9 cellular contexts compared by ENCODE assay signal in genomic region chr14:21308479-21309237, GRCh38. TPM values are rescaled to one million over a fixed set of nuclear protein-coding genes. Genes with fewer than 3 reads are reported as not detected.
DNase-seq lines count a peak whose midpoint lies in the region; ATAC-seq and TF ChIP-seq lines count a peak whose summit lies in the region.
"Had no signal": no experiment of that assay in that cellular context is flagged by ENCODE, and none has a peak within 500 bp of the region (broad histone marks: within the 10 kb centered on the region; RNA-seq: fewer than 3 reads in every experiment).

No MANE protein-coding gene starts in this region.

- CTCF ChIA-PET in CD8-positive, alpha-beta T cell (lab: Charles Lee): interaction anchor here (0.6 kb wide), 1 partner anchor 64 kb away, joined by 3 read pairs; no protein-coding TSS in a partner anchor
- CTCF ChIA-PET in RWPE1 (lab: Yijun Ruan, JAX): interaction anchor here (0.6 kb wide), 1 partner anchor 401 kb away, joined by 6 read pairs; no protein-coding TSS in a partner anchor

- H3K4me3 ChIP-seq in CD8-positive, alpha-beta T cell (ENCODE audit: low read depth, low read length): peak overlapping the region; percentile 44
- peak overlapping the region; percentile 25 to 43 (median 38) for H3K4me3 ChIP-seq in upper lobe of left lung

- peaks cover 7% of the 10 kb centered on the region for H3K4me1 ChIP-seq in CD8-positive, alpha-beta T cell (ENCODE audit: insufficient read depth, low read length)
- H3K4me1 ChIP-seq in upper lobe of left lung: peaks cover 0 to 15% (median 2%) of the 10 kb centered on the region in 4 donors

- intact Hi-C loops in CD8-positive, alpha-beta T cell (cut with DNase I, micrococcal nuclease): loop anchor here (1.0 to 5.0 kb wide), 3 partner anchors 36 to 76 kb away; partner anchors contain the start of genes SUPT16H (in 2 of the 2) and HNRNPC (in 1 of the 2)
- intact Hi-C loops in cardiac septum (cut with DNase I): no loop called here

- 6 to 8% methylated on average over 16 of the region's 16 CpGs for WGBS in upper lobe of left lung, 2 donors

- no peak for TF ChIP-seq EP300 in upper lobe of left lung (IDR thresholded peaks at IDR 0.05)

- H3K36me3 ChIP-seq in CD8-positive, alpha-beta T cell (ENCODE audit: insufficient read depth, low read length): no peaks in the 10 kb centered on the region
- no peaks in the 10 kb centered on the region for H3K36me3 ChIP-seq in upper lobe of left lung

- H3K27ac ChIP-seq in CD8-positive, alpha-beta T cell (ENCODE audit: low read depth, low read length): peak overlapping the region; percentile 16
- H3K27ac ChIP-seq in RWPE1: no peak overlapping the region
- peak overlapping the region; percentile 60 to 74 (median 68) for H3K27ac ChIP-seq in upper lobe of left lung

- peak overlapping the region; percentile 60 for H3K27ac Mint-ChIP-seq in CD8-positive, alpha-beta T cell
- H3K27ac Mint-ChIP-seq in activated naive CD8-positive, alpha-beta T cell treated with anti-CD3 and anti-CD28 coated beads, Interleukin-2, amount 10 ng/mL, durations not matched to agents 7 days and 5 days: peak overlapping the region; percentile 21

- no peaks in the 10 kb centered on the region for H3K9me3 ChIP-seq in CD8-positive, alpha-beta T cell (ENCODE audit: low read length)
- H3K9me3 ChIP-seq in upper lobe of left lung: no peaks in the 10 kb centered on the region

- H3K27me3 ChIP-seq in CD8-positive, alpha-beta T cell (ENCODE audit: insufficient read depth, low read length): no peaks in the 10 kb centered on the region
- no peaks in the 10 kb centered on the region for H3K27me3 ChIP-seq in upper lobe of left lung

- H3K9me3 Mint-ChIP-seq in CD8-positive, alpha-beta T cell: no peaks in the 10 kb centered on the region
- peaks cover 2% of the 10 kb centered on the region for H3K9me3 Mint-ChIP-seq in activated naive CD8-positive, alpha-beta T cell treated with anti-CD3 and anti-CD28 coated beads, Interleukin-2, amount 10 ng/mL, durations not matched to agents 7 days and 5 days

- POLR2A ChIA-PET in CD8-positive, alpha-beta T cell (lab: Charles Lee): interaction anchor here (0.6 to 1.6 kb wide), 3 partner anchors 9 to 55 kb away, joined by 3 to 4 read pairs (median 3); no protein-coding TSS in a partner anchor
- POLR2A ChIA-PET in RWPE1 (lab: Yijun Ruan, JAX; ENCODE audit: low non-redundant PET): no interaction called here
- POLR2A ChIA-PET in activated naive CD8-positive, alpha-beta T cell treated with anti-CD3 and anti-CD28 coated beads, Interleukin-2, amount 10 ng/mL, durations not matched to agents 7 days and 5 days (lab: Charles Lee): interaction anchor here (0.6 kb wide), 1 partner anchor 1982 kb away, joined by 3 read pairs; no protein-coding TSS in a partner anchor

- H3K4me1 Mint-ChIP-seq in CD8-positive, alpha-beta T cell (ENCODE audit: low read depth): peaks cover 17% of the 10 kb centered on the region
- peaks cover 14% of the 10 kb centered on the region for H3K4me1 Mint-ChIP-seq in activated naive CD8-positive, alpha-beta T cell treated with anti-CD3 and anti-CD28 coated beads, Interleukin-2, amount 10 ng/mL, durations not matched to agents 7 days and 5 days

- H3K36me3 Mint-ChIP-seq in CD8-positive, alpha-beta T cell: no peaks in the 10 kb centered on the region
- H3K36me3 Mint-ChIP-seq in activated naive CD8-positive, alpha-beta T cell treated with anti-CD3 and anti-CD28 coated beads, Interleukin-2, amount 10 ng/mL, durations not matched to agents 7 days and 5 days: no peaks in the 10 kb centered on the region

- peak; percentile 87 for ATAC-seq in CD8-positive, alpha-beta T cell
- peak; percentile 93 for ATAC-seq in activated naive CD8-positive, alpha-beta T cell treated with anti-CD3 and anti-CD28 coated beads, Interleukin-2, amount 10 ng/mL, durations not matched to agents 7 days and 5 days (ENCODE audit: low read depth)
- ATAC-seq in upper lobe of left lung (ENCODE audit: low FRiP score in 2 of 2): peak; percentile 88 to 94

- DNase-seq in CD8-positive, alpha-beta T cell: peak; percentile 42 to 80 (median 64)
- peak; percentile 70 for DNase-seq in GM20000 (ENCODE audit: low spot score)
- DNase-seq in HUDEP-2 (lab: John Stamatoyannopoulos, UW; ENCODE audit: unreplicated experiment in 76 of 76): peak; percentile 22 to 95 (median 84)
- peak; percentile 61 for DNase-seq in RWPE1 (ENCODE audit: low spot score)
- DNase-seq in activated naive CD8-positive, alpha-beta T cell treated with anti-CD3 and anti-CD28 coated beads, Interleukin-2, amount 10 ng/mL, durations not matched to agents 7 days and 5 days: peak; percentile 63
- peak; percentile 81 for DNase-seq in cardiac septum (ENCODE audit: low spot score)
- DNase-seq in pons (ENCODE audit: low spot score): peak; percentile 83
- peak in 1 of 2 donors; percentile 94 for DNase-seq in upper lobe of left lung

- no peaks in the 10 kb centered on the region for H3K27me3 Mint-ChIP-seq in CD8-positive, alpha-beta T cell (ENCODE audit: low read depth)
- peaks cover 22% of the 10 kb centered on the region for H3K27me3 Mint-ChIP-seq in activated naive CD8-positive, alpha-beta T cell treated with anti-CD3 and anti-CD28 coated beads, Interleukin-2, amount 10 ng/mL, durations not matched to agents 7 days and 5 days

- peak overlapping the region; percentile 73 for H3K4me3 Mint-ChIP-seq in CD8-positive, alpha-beta T cell
- H3K4me3 Mint-ChIP-seq in activated naive CD8-positive, alpha-beta T cell treated with anti-CD3 and anti-CD28 coated beads, Interleukin-2, amount 10 ng/mL, durations not matched to agents 7 days and 5 days: peak overlapping the region; percentile 76

- peak in 1 of 4 donors; percentile 79 for TF ChIP-seq POLR2A in upper lobe of left lung (IDR thresholded peaks at IDR 0.05)

- TF ChIP-seq CTCF in CD8-positive, alpha-beta T cell (IDR thresholded peaks at IDR 0.05): no peak
- TF ChIP-seq CTCF in GM20000 (IDR thresholded peaks at IDR 0.05; ENCODE audit: extremely low read depth, missing control alignments) (no peak), RWPE1 (conservative IDR thresholded peaks at IDR 0.05; ENCODE audit: low read depth) (no peak), upper lobe of left lung (IDR thresholded peaks at IDR 0.05) (no peak)

RNA-seq across cellular contexts. Expression of gene RPGRIP1, which starts 28.8 kb away (rescaled TPM):
- not detected for total RNA-seq in CD8-positive, alpha-beta T cell
- not detected for total RNA-seq in activated naive CD8-positive, alpha-beta T cell treated with anti-CD3 and anti-CD28 coated beads, Interleukin-2, amount 10 ng/mL, durations not matched to agents 7 days and 5 days
- total RNA-seq in cardiac septum (not detected), upper lobe of left lung (1 to 10 TPM in 1 of 6 donors, under 1 TPM in 4, not detected in 1; 0.15 to 1.0 (median 0.34) TPM)
- total RNA-seq: T-helper 1 cell treated with Interleukin-12 subunit alpha and Interleukin-12 subunit beta and Interleukin-4 antibody, amounts not matched to agents 30 ng/mL and 1 ng/mL, for 36 hours had no signal

RNA-seq across cellular contexts. Expression of gene HNRNPC, which starts 39.4 kb away (rescaled TPM):
- 100 to 1,000 TPM; 621 to 624 TPM for total RNA-seq in CD8-positive, alpha-beta T cell
- total RNA-seq in activated naive CD8-positive, alpha-beta T cell treated with anti-CD3 and anti-CD28 coated beads, Interleukin-2, amount 10 ng/mL, durations not matched to agents 7 days and 5 days: 100 to 1,000 TPM; 658 to 677 TPM
- total RNA-seq in cardiac septum: 260 TPM
- total RNA-seq in upper lobe of left lung: 100 to 1,000 TPM; 119 to 390 (median 293) TPM
